Comparison of ENCODE assay signal across 20 cellular contexts in genomic region chr14:72448212-72448611, GRCh38.
DNase-seq lines count a peak whose midpoint lies in the region; ATAC-seq and TF ChIP-seq lines count a peak whose summit lies in the region.
"Had no signal": no experiment of that assay in that cellular context is flagged by ENCODE, and none has a peak within 500 bp of the region (broad histone marks: within the 10 kb centered on the region; RNA-seq: fewer than 3 reads in every experiment).

No MANE protein-coding gene starts in this region.

- BruUV-seq in HCT116 (replicated peaks; lab: Mats Ljungman, UMichigan), result no TSS peak

- H3K9me2 ChIP-seq in HCT116 (ENCODE audit: insufficient read depth), result no peaks in the 10 kb centered on the region

- H4K20me1 ChIP-seq in HCT116 (ENCODE audit: insufficient read depth), result no peaks in the 10 kb centered on the region

- H3K79me2 ChIP-seq in HCT116 (ENCODE audit: insufficient read depth, low read length), result no peaks in the 10 kb centered on the region

- no peak overlapping the region for H3K9ac ChIP-seq in HCT116 (ENCODE audit: low read length)

- no peaks in the 10 kb centered on the region for H3K9me3 Mint-ChIP-seq in T-helper 1 cell treated with Interleukin-12 subunit alpha and Interleukin-12 subunit beta and Interleukin-4 antibody, amounts not matched to agents 30 μg/mL and 1 μg/mL, for 36 hours

- no peak for ATAC-seq in HCT116
- ATAC-seq in GM18519 (IDR thresholded peaks at IDR 0.05; ENCODE audit: low FRiP score, unreplicated experiment), result no peak
- ATAC-seq: PC-3, Right ventricle myocardium inferior had no signal

- peaks cover 9% of the 10 kb centered on the region for H3K36me3 Mint-ChIP-seq in T-helper 1 cell treated with Interleukin-12 subunit alpha and Interleukin-12 subunit beta and Interleukin-4 antibody, amounts not matched to agents 30 μg/mL and 1 μg/mL, for 36 hours (ENCODE audit: low read depth)

- DNase-seq in T-helper 1 cell, result no peak
- DNase-seq in HCT116 (ENCODE audit: low read depth, low spot score), result no peak
- DNase-seq in WERI-Rb-1, result no peak
- DNase-seq in NCI-H2171 treated with DMSO at 0.1 percent for 48 hours (lab: John Stamatoyannopoulos, UW), result no peak
- DNase-seq in NCI-H82 treated with DMSO at 0.1 percent for 48 hours (lab: John Stamatoyannopoulos, UW; ENCODE audit: unreplicated experiment), result no peak
- DNase-seq: DMS153; HCEC 1CT; Karpas-422; NCI-H1092; NCI-H1436; NCI-H187 treated with DMSO at 0.1 percent for 48 hours; NCI-H524; NCI-H748 treated with DMSO at 0.1 percent for 48 hours; NK-92 treated with Interleukin-12 subunit alpha and Interleukin-12 subunit beta, amount 100 ng/mL, for 24 hours; PC-3 had no signal

- TF ChIP-seq POLR2A in HCT116 (IDR thresholded peaks at IDR 0.05; ENCODE audit: borderline replicate concordance, extremely low read depth, insufficient read depth, insufficient read length), result no peak

- H3K27ac Mint-ChIP-seq in T-helper 1 cell treated with Interleukin-12 subunit alpha and Interleukin-12 subunit beta and Interleukin-4 antibody, amounts not matched to agents 30 μg/mL and 1 μg/mL, for 36 hours, result peak overlapping the region; percentile 12

- H3K9me3 ChIP-seq in HCT116 (ENCODE audit: control insufficient read depth in 1 of 2, insufficient read depth in 1 of 2, low read depth in 1 of 2, low read length in 2 of 2) (no peaks in the 10 kb centered on the region), WERI-Rb-1 (ENCODE audit: severe bottlenecking) (no peaks in the 10 kb centered on the region)
- H3K9me3 ChIP-seq: SJSA1 had no signal

- H3K4me3 ChIP-seq in HCT116 (replicated peaks in 1 of 2; ENCODE audit: low read depth in 1 of 2, low read length in 2 of 2), result no peak overlapping the region
- no peak overlapping the region for H3K4me3 ChIP-seq in WERI-Rb-1 (ENCODE audit: low read depth, low read length)
- H3K4me3 ChIP-seq: SJSA1 had no signal

- no peak overlapping the region for H3K27ac ChIP-seq in HCT116 (ENCODE audit: low read depth, low read length)
- H3K27ac ChIP-seq in WERI-Rb-1, result no peak overlapping the region
- H3K27ac ChIP-seq: 22Rv1, SJSA1 had no signal

- POLR2A ChIA-PET in HCT116 (lab: Charles Lee), result no interaction called here

- H3K4me1 ChIP-seq in HCT116 (ENCODE audit: control insufficient read depth in 1 of 2, insufficient read depth in 2 of 2, low read length in 2 of 2), result peaks cover 0 to 5% of the 10 kb centered on the region in 2 experiments; a peak in 1 of 4 replicates
- H3K4me1 ChIP-seq: SJSA1 had no signal

- H3K27me3 ChIP-seq in HCT116 (ENCODE audit: insufficient read depth, low read length) (no peaks in the 10 kb centered on the region), WERI-Rb-1 (ENCODE audit: insufficient read depth, low read depth, severe bottlenecking) (no peaks in the 10 kb centered on the region)
- H3K27me3 ChIP-seq: SJSA1 had no signal

- H2AFZ ChIP-seq in HCT116 (ENCODE audit: low read depth, low read length, poor library complexity, severe bottlenecking), result no peak overlapping the region

- H3K4me2 ChIP-seq in HCT116 (ENCODE audit: low read length), result no peak overlapping the region

- RAD21 ChIA-PET in HCT116 (lab: Charles Lee; ENCODE audit: low non-redundant PET in 1 of 2, low total read pairs in 2 of 2, uncharacterized antibody in 2 of 2, unreplicated experiment in 2 of 2), result no interaction called here

- H3K36me3 ChIP-seq in HCT116 (ENCODE audit: control insufficient read depth in 1 of 2, insufficient read depth in 2 of 2, low read length in 2 of 2), result no peaks in the 10 kb centered on the region
- no peaks in the 10 kb centered on the region for H3K36me3 ChIP-seq in WERI-Rb-1
- H3K36me3 ChIP-seq: SJSA1 had no signal

- TF ChIP-seq RAD21 in HCT116 (IDR thresholded peaks at IDR 0.05; ENCODE audit: low read depth), result peak; percentile 33; the same call in 1 of the 2 replicates

- CTCF ChIA-PET in HCT116 (lab: Charles Lee), result interaction anchor here (0.7 kb wide), 1 partner anchor 31 kb away, joined by 3 read pairs; no protein-coding TSS in a partner anchor

- intact Hi-C loops in HCT116 (cut with micrococcal nuclease), result no loop called here

- H3K4me1 Mint-ChIP-seq in T-helper 1 cell treated with Interleukin-12 subunit alpha and Interleukin-12 subunit beta and Interleukin-4 antibody, amounts not matched to agents 30 μg/mL and 1 μg/mL, for 36 hours (ENCODE audit: low read depth), result peaks cover 67% of the 10 kb centered on the region

- H3K27me3 Mint-ChIP-seq in T-helper 1 cell treated with Interleukin-12 subunit alpha and Interleukin-12 subunit beta and Interleukin-4 antibody, amounts not matched to agents 30 μg/mL and 1 μg/mL, for 36 hours (ENCODE audit: low read depth), result no peaks in the 10 kb centered on the region

- TF ChIP-seq CTCF in HCT116 (IDR thresholded peaks at IDR 0.05 in 2 of 3, conservative IDR thresholded peaks at IDR 0.05 in 1 of 3; ENCODE audit: borderline replicate concordance in 1 of 3, insufficient read depth in 1 of 3, low read depth in 2 of 3, low read length in 2 of 3) (no peak), WERI-Rb-1 (IDR thresholded peaks at IDR 0.05; ENCODE audit: low read depth, low read length) (peak; percentile 41; the same call in 1 of the 2 replicates)

- no peak overlapping the region for H3K4me3 Mint-ChIP-seq in T-helper 1 cell treated with Interleukin-12 subunit alpha and Interleukin-12 subunit beta and Interleukin-4 antibody, amounts not matched to agents 30 μg/mL and 1 μg/mL, for 36 hours

TF ChIP-seq in HCT116, 20 proteins besides CTCF, POLR2A, EP300 and RAD21:
- TF ChIP-seq EZH2 (IDR thresholded peaks at IDR 0.05), result no peak
- TF ChIP-seq CBX3 (IDR thresholded peaks at IDR 0.05; ENCODE audit: low read depth), result no peak
